In the genomic region with DNA sequence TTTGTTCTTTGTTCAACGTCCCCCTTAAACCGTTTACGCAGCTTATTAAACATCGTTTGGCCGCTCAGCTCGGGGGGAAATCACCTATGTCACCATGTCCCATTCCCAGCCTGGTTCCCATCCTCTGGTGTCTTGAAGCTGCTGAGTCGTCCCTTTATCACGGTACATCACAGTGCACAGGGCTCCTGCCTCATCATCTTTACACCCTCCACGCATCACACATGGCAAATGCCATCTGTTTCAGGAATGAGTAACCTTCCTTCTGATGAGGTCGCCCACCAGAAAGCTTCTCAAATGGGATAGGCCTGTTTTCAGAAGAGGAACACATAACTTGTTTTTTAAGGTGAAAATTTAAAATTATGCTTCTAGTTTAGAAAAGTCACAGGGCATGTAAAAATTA, we compare ENCODE assay signal across 2 cellular contexts.
TF ChIP-seq lines count a peak whose summit lies in the region.

No MANE protein-coding gene starts in this region.

TF ChIP-seq in IMR-90, 13 proteins besides CTCF, POLR2A, EP300 and RAD21:
- TF ChIP-seq CEBPB (IDR thresholded peaks at IDR 0.05; ENCODE audit: low read depth, low read length) (no peak), MXI1 (IDR thresholded peaks at IDR 0.05; ENCODE audit: borderline replicate concordance, low read depth, low read length) (no peak), RFX5 (IDR thresholded peaks at IDR 0.05; ENCODE audit: low read depth, low read length) (no peak), SMC3 (IDR thresholded peaks at IDR 0.05; ENCODE audit: low read depth, low read length) (no peak), FOS (IDR thresholded peaks at IDR 0.05; ENCODE audit: low read depth, low read length) (no peak), MAFK (IDR thresholded peaks at IDR 0.05; ENCODE audit: low read depth, low read length) (no peak), CHD1 (IDR thresholded peaks at IDR 0.05; ENCODE audit: low read depth, low read length) (no peak), NFE2L2 (IDR thresholded peaks at IDR 0.05; ENCODE audit: low read depth, low read length) (no peak), RCOR1 (IDR thresholded peaks at IDR 0.05; ENCODE audit: insufficient replicate concordance, low read length) (no peak), MAZ (IDR thresholded peaks at IDR 0.05; ENCODE audit: borderline replicate concordance, low read depth, low read length) (no peak), BHLHE40 (IDR thresholded peaks at IDR 0.05; ENCODE audit: low read depth, low read length) (no peak)
- TF ChIP-seq, protein P1, sequence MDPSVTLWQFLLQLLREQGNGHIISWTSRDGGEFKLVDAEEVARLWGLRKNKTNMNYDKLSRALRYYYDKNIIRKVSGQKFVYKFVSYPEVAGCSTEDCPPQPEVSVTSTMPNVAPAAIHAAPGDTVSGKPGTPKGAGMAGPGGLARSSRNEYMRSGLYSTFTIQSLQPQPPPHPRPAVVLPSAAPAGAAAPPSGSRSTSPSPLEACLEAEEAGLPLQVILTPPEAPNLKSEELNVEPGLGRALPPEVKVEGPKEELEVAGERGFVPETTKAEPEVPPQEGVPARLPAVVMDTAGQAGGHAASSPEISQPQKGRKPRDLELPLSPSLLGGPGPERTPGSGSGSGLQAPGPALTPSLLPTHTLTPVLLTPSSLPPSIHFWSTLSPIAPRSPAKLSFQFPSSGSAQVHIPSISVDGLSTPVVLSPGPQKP (IDR thresholded peaks at IDR 0.05; ENCODE audit: borderline replicate concordance, low read depth, low read length): no peak
- TF ChIP-seq, protein P2, sequence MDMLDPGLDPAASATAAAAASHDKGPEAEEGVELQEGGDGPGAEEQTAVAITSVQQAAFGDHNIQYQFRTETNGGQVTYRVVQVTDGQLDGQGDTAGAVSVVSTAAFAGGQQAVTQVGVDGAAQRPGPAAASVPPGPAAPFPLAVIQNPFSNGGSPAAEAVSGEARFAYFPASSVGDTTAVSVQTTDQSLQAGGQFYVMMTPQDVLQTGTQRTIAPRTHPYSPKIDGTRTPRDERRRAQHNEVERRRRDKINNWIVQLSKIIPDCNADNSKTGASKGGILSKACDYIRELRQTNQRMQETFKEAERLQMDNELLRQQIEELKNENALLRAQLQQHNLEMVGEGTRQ (IDR thresholded peaks at IDR 0.05; ENCODE audit: low read depth, low read length): no peak

TF ChIP-seq in H1, 55 proteins besides CTCF, POLR2A, EP300 and RAD21:
- TF ChIP-seq TAF1 (IDR thresholded peaks at IDR 0.05; ENCODE audit: low read depth, low read length) (no peak), CEBPB (IDR thresholded peaks at IDR 0.05; ENCODE audit: low read depth, low read length) (no peak), SRF (IDR thresholded peaks at IDR 0.05; ENCODE audit: low read depth, low read length) (no peak), HDAC2 (IDR thresholded peaks at IDR 0.05; ENCODE audit: borderline replicate concordance in 1 of 2, low read depth in 2 of 2, low read length in 2 of 2) (no peak), GTF2F1 (IDR thresholded peaks at IDR 0.05; ENCODE audit: borderline replicate concordance, low read depth, low read length) (no peak), POU5F1 (IDR thresholded peaks at IDR 0.05; ENCODE audit: low read depth, low read length) (no peak), RNF2 (IDR thresholded peaks at IDR 0.05; ENCODE audit: borderline replicate concordance, low read depth, low read length, missing control alignments, poor library complexity, severe bottlenecking) (no peak), BACH1 (IDR thresholded peaks at IDR 0.05; ENCODE audit: low read length) (no peak), CHD2 (IDR thresholded peaks at IDR 0.05; ENCODE audit: low read length) (no peak), EGR1 (IDR thresholded peaks at IDR 0.05; ENCODE audit: borderline replicate concordance, low read depth, low read length) (no peak), YY1 (IDR thresholded peaks at IDR 0.05; ENCODE audit: low read depth, low read length) (no peak), CHD1 (IDR thresholded peaks at IDR 0.05; ENCODE audit: low read depth, low read length) (no peak), TCF12 (IDR thresholded peaks at IDR 0.05; ENCODE audit: low read depth, low read length) (no peak), CBX5 (IDR thresholded peaks at IDR 0.05; ENCODE audit: low read depth, low read length) (no peak), POLR2AphosphoS5 (IDR thresholded peaks at IDR 0.05; ENCODE audit: low read depth, low read length) (no peak), SAP30 (IDR thresholded peaks at IDR 0.05; ENCODE audit: insufficient read depth, insufficient replicate concordance, low read length) (no peak)
- TF ChIP-seq, protein P3, sequence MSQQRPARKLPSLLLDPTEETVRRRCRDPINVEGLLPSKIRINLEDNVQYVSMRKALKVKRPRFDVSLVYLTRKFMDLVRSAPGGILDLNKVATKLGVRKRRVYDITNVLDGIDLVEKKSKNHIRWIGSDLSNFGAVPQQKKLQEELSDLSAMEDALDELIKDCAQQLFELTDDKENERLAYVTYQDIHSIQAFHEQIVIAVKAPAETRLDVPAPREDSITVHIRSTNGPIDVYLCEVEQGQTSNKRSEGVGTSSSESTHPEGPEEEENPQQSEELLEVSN (IDR thresholded peaks at IDR 0.05): no peak
